In the genomic region with DNA sequence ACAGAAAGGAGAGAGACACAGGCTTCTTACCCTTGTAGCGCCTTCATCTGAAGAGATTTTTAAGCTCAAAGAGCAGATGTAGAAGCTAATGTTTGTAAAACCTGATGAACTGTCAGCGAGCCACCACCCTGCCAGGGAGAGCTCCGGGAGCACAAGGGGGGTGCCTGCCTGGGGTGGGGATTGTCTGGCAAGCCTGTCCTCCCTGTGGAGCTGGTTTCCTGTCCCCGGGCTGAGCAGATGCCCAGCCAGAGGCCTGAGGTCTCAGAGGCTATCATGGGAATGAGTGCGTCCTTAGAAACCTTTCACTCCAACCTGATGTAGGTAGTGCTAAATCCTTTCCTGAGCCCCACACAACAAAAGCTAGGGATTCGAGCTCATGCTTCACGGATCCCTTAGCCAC, we compare ENCODE assay signal across 18 cellular contexts. TPM values are rescaled to one million over a fixed set of nuclear protein-coding genes. Genes with fewer than 3 reads are reported as not detected.
A peak's percentile ranks its signal among the peaks of the same experiment; 100 is the strongest.
DNase-seq lines count a peak whose midpoint lies in the region; ATAC-seq and TF ChIP-seq lines count a peak whose summit lies in the region.
"Had no signal": no experiment of that assay in that cellular context is flagged by ENCODE, and none has a peak within 500 bp of the region (broad histone marks: within the 10 kb centered on the region; RNA-seq: fewer than 3 reads in every experiment).

No MANE protein-coding gene starts in this region.

- DNase-seq in A673 (ENCODE audit: low spot score): peak; percentile 37
- peak; percentile 36 for DNase-seq in D341Med (ENCODE audit: low spot score)
- peak; percentile 83 for DNase-seq in NCI-H69 (lab: John Stamatoyannopoulos, UW)
- peak; percentile 43 for DNase-seq in iPS-NIHi7 (ENCODE audit: extremely low spot score)
- no peak for DNase-seq in stimulated activated naive CD8-positive, alpha-beta T cell treated with anti-CD3 and anti-CD28 coated beads, Interleukin-15, amount 100 ng/mL, for 72 hours
- DNase-seq in activated gamma-delta T cell treated with Interleukin-2 at 50 U/mL for 16 hours: no peak
- DNase-seq in RPMI8226: no peak
- DNase-seq: BE2C; CD4-positive, alpha-beta memory T cell; DND-41; NCI-H1436 treated with DMSO at 0.1 percent for 48 hours; NCI-H2171; NCI-H510A; OCI-M1 had no signal

- CTCF ChIA-PET in A673 (lab: Charles Lee): interaction anchor here (0.5 kb wide), 1 partner anchor 142 kb away, joined by 3 read pairs; no protein-coding TSS in a partner anchor

- peaks cover 27% of the 10 kb centered on the region for H3K4me1 Mint-ChIP-seq in stimulated activated naive CD8-positive, alpha-beta T cell treated with anti-CD3 and anti-CD28 coated beads, Interleukin-15, amount 100 ng/mL, for 72 hours

- no peak for TF ChIP-seq CTCF in A673 (conservative IDR thresholded peaks at IDR 0.05; ENCODE audit: low read depth, low read length)

- no peaks in the 10 kb centered on the region for H3K9me3 Mint-ChIP-seq in stimulated activated naive CD8-positive, alpha-beta T cell treated with anti-CD3 and anti-CD28 coated beads, Interleukin-15, amount 100 ng/mL, for 72 hours

- POLR2A ChIA-PET in A673 (lab: Charles Lee; ENCODE audit: low non-redundant PET): no interaction called here

- H3K4me3 Mint-ChIP-seq in stimulated activated naive CD8-positive, alpha-beta T cell treated with anti-CD3 and anti-CD28 coated beads, Interleukin-15, amount 100 ng/mL, for 72 hours: no peak overlapping the region
- H3K4me3 Mint-ChIP-seq: CD4-positive, alpha-beta memory T cell had no signal

- intact Hi-C loops in A673 (cut with micrococcal nuclease; ENCODE audit: unreplicated experiment): no loop called here

- H3K27me3 ChIP-seq in A673 (replicated peaks; ENCODE audit: insufficient read depth, low read depth, low read length, poor library complexity): peaks cover 37% of the 10 kb centered on the region

- H3K9me3 ChIP-seq in A673 (ENCODE audit: low read depth, low read length, poor library complexity, severe bottlenecking): no peaks in the 10 kb centered on the region
- H3K9me3 ChIP-seq: BE2C, SJSA1 had no signal

- no peak overlapping the region for H3K27ac ChIP-seq in A673 (ENCODE audit: low read depth, low read length, poor library complexity, severe bottlenecking)
- H3K27ac ChIP-seq: RWPE1, SJSA1 had no signal

- no peak overlapping the region for H3K4me3 ChIP-seq in A673 (ENCODE audit: low read depth, low read length, poor library complexity, severe bottlenecking)
- H3K4me3 ChIP-seq: SJSA1 had no signal

- H3K27ac Mint-ChIP-seq in stimulated activated naive CD8-positive, alpha-beta T cell treated with anti-CD3 and anti-CD28 coated beads, Interleukin-15, amount 100 ng/mL, for 72 hours: no peak overlapping the region

- no peak for ATAC-seq in stimulated activated naive CD8-positive, alpha-beta T cell treated with anti-CD3 and anti-CD28 coated beads, Interleukin-15, amount 100 ng/mL, for 72 hours

- peaks cover 95% of the 10 kb centered on the region for H3K27me3 Mint-ChIP-seq in stimulated activated naive CD8-positive, alpha-beta T cell treated with anti-CD3 and anti-CD28 coated beads, Interleukin-15, amount 100 ng/mL, for 72 hours

- BruUV-seq in A673 (replicated peaks; lab: Mats Ljungman, UMichigan): no TSS peak

- H3K4me1 ChIP-seq in A673 (ENCODE audit: insufficient read depth, low read length, poor library complexity, severe bottlenecking): no peaks in the 10 kb centered on the region
- H3K4me1 ChIP-seq: BE2C had no signal

- no peaks in the 10 kb centered on the region for H3K36me3 ChIP-seq in A673 (ENCODE audit: insufficient read depth, low read length, poor library complexity, severe bottlenecking)
- H3K36me3 ChIP-seq: BE2C, SJSA1 had no signal

RNA-seq across cellular contexts. Expression of gene NR2E1, which starts 41.9 kb away (rescaled TPM):
- total RNA-seq in A673 (2021): not detected in 2 replicates
- total RNA-seq: CD4-positive, alpha-beta memory T cell; LHCN-M2; T-helper 1 cell treated with Interleukin-12 subunit alpha and Interleukin-12 subunit beta and Interleukin-4 antibody, amounts not matched to agents 30 ng/mL and 1 ng/mL, for 36 hours had no signal

RNA-seq across cellular contexts. Expression of gene OSTM1, which starts 49.4 kb away (rescaled TPM):
- total RNA-seq in A673 (2021): 19.7 and 23.8 TPM in 2 replicates

Comparison
In these comparisons a context has a peak if more than half of its experiments do, and no peak if none do; other contexts are left out.
1. DNase-seq: peak in A673 (single experiment), D341Med (single experiment), NCI-H69 (single experiment) and iPS-NIHi7 (single experiment); none in stimulated activated naive CD8-positive, alpha-beta T cell treated with anti-CD3 and anti-CD28 coated beads, Interleukin-15, amount 100 ng/mL, for 72 hours (0 of 2), activated gamma-delta T cell treated with Interleukin-2 at 50 U/mL for 16 hours (single experiment) and RPMI8226 (single experiment).